Comparison of ENCODE assay signal across 8 cellular contexts in genomic region chr2:215454519-215454918, GRCh38. TPM values are rescaled to one million over a fixed set of nuclear protein-coding genes. Genes with fewer than 3 reads are reported as not detected.
DNase-seq lines count a peak whose midpoint lies in the region; ATAC-seq and TF ChIP-seq lines count a peak whose summit lies in the region.

No MANE protein-coding gene starts in this region.

- intact Hi-C loops in tibial artery (cut with DNase I; ENCODE audit: low total_unique reads) = loop anchor here (2.0 kb wide), 1 partner anchor 464 kb away; no protein-coding TSS in a partner anchor

- H3K4me3 ChIP-seq in right atrium auricular region = no peak overlapping the region
- no peak overlapping the region for H3K4me3 ChIP-seq in tibial artery

- TF ChIP-seq CTCF in right atrium auricular region (IDR thresholded peaks at IDR 0.05) (peak; percentile 61 to 73), tibial artery (IDR thresholded peaks at IDR 0.05) (peak; percentile 80 to 86)

- H3K9me3 ChIP-seq in right atrium auricular region = no peaks in the 10 kb centered on the region
- H3K9me3 ChIP-seq in tibial artery = no peaks in the 10 kb centered on the region

- no peaks in the 10 kb centered on the region for H3K27me3 ChIP-seq in right atrium auricular region
- H3K27me3 ChIP-seq in tibial artery = no peaks in the 10 kb centered on the region

- DNase-seq in COLO829 (ENCODE audit: low spot score) = peak; percentile 46
- no peak for DNase-seq in right atrium auricular region (ENCODE audit: low spot score)
- DNase-seq in tibial artery = no peak
- no peak for DNase-seq in NCI-H1930 (lab: John Stamatoyannopoulos, UW)

- H3K27ac ChIP-seq in right atrium auricular region (no peak overlapping the region), tibial artery (no peak overlapping the region)

- ATAC-seq in GM18873 (IDR thresholded peaks at IDR 0.05; ENCODE audit: low FRiP score, unreplicated experiment) = peak; percentile 50
- ATAC-seq in HG03565 (IDR thresholded peaks at IDR 0.05; ENCODE audit: unreplicated experiment) = peak; percentile 73
- peak; percentile 66 for ATAC-seq in SK-N-SH treated with all-trans-retinoic acid at 6 μM for 48 hours
- ATAC-seq in activated CD4-positive, CD25-positive, alpha-beta regulatory T cell treated with anti-CD3 and anti-CD28 coated beads, Interleukin-2, amount 50 U/mL, for 24 hours = no peak

- no peaks in the 10 kb centered on the region for H3K36me3 ChIP-seq in right atrium auricular region
- H3K36me3 ChIP-seq in tibial artery = no peaks in the 10 kb centered on the region

- H3K4me1 ChIP-seq in right atrium auricular region = no peaks in the 10 kb centered on the region
- peaks cover 0 to 10% (median under 1%) of the 10 kb centered on the region in 4 donors for H3K4me1 ChIP-seq in tibial artery

TF ChIP-seq in SK-N-SH treated with all-trans-retinoic acid at 6 μM for 48 hours, 23 proteins besides CTCF, POLR2A, EP300 and RAD21:
- TF ChIP-seq TCF4 (CRISPR knock-in tag; IDR thresholded peaks at IDR 0.05; ENCODE audit: borderline replicate concordance) = no peak
- no peak for TF ChIP-seq ARNTL (CRISPR knock-in tag; IDR thresholded peaks at IDR 0.05; ENCODE audit: borderline replicate concordance, low read depth)

RNA-seq across cellular contexts. Expression of gene FN1, which starts 18.7 kb away (rescaled TPM):
- total RNA-seq in right atrium auricular region = 1,000 to 10,000 TPM in 1 of 2 donors, 100 to 1,000 TPM in 1; 369 to 1,092 TPM

Comparison
In these comparisons a context has a peak if more than half of its experiments do, and no peak if none do; other contexts are left out.
1. ATAC-seq: peak in GM18873 (single experiment), HG03565 (single experiment) and SK-N-SH treated with all-trans-retinoic acid at 6 μM for 48 hours (single experiment); none in activated CD4-positive, CD25-positive, alpha-beta regulatory T cell treated with anti-CD3 and anti-CD28 coated beads, Interleukin-2, amount 50 U/mL, for 24 hours (0 of 2).